Comparison of ENCODE assay signal across 8 cellular contexts in genomic region chr2:73920577-73921545, GRCh38. TPM values are rescaled to one million over a fixed set of nuclear protein-coding genes. Genes with fewer than 3 reads are reported as not detected.
A peak's percentile ranks its signal among the peaks of the same experiment; 100 is the strongest.
DNase-seq lines count a peak whose midpoint lies in the region; ATAC-seq and TF ChIP-seq lines count a peak whose summit lies in the region.

No MANE protein-coding gene starts in this region.

- peak overlapping the region; percentile 4 for H3K4me3 ChIP-seq in iPS-18a (ENCODE audit: low read length)
- no peak overlapping the region for H3K4me3 ChIP-seq in upper lobe of right lung

- CTCF ChIA-PET in activated CD4-positive, alpha-beta T cell treated with anti-CD3 and anti-CD28 coated beads for 36 hours (lab: Charles Lee): interaction anchor here (0.7 to 1.7 kb wide), 5 partner anchors 26 to 97 kb away, joined by 3 to 6 read pairs (median 4); no protein-coding TSS in a partner anchor

- DNase-seq in activated CD4-positive, alpha-beta T cell treated with anti-CD3 and anti-CD28 coated beads for 36 hours: peak; percentile 74
- DNase-seq in activated CD4-positive, alpha-beta T cell treated with anti-CD3 and anti-CD28 coated beads for 1 hour: no peak
- DNase-seq in NCI-H69 (lab: John Stamatoyannopoulos, UW) (peak; percentile 62), activated T-cell treated with anti-CD3 and anti-CD28 coated beads for 48 hours (ENCODE audit: low read depth) (peak; percentile 39), upper lobe of right lung (peak; percentile 75)
- no peak for DNase-seq in effector CD4-positive, alpha-beta T cell

- H3K36me3 ChIP-seq in iPS-18a (ENCODE audit: control insufficient read depth, low read depth, low read length) (no peaks in the 10 kb centered on the region), upper lobe of right lung (no peaks in the 10 kb centered on the region)

- no peak overlapping the region for H3K4me3 Mint-ChIP-seq in activated CD4-positive, alpha-beta T cell treated with anti-CD3 and anti-CD28 coated beads for 36 hours

- POLR2A ChIA-PET in activated CD4-positive, alpha-beta T cell treated with anti-CD3 and anti-CD28 coated beads for 36 hours (lab: Charles Lee): interaction anchor here (0.7 kb wide), 1 partner anchor 92 kb away, joined by 4 read pairs; no protein-coding TSS in a partner anchor

- peak; percentile 31 for TF ChIP-seq CTCF in upper lobe of right lung (IDR thresholded peaks at IDR 0.05)

- intact Hi-C loops in activated CD4-positive, alpha-beta T cell treated with anti-CD3 and anti-CD28 coated beads for 36 hours (cut with DNase I, micrococcal nuclease): loop anchor here in 1 of 2 experiments (10.0 kb wide), 1 partner anchor 686 kb away; the partner anchor contains the start of genes CCT7 and PRADC1
- intact Hi-C loops in upper lobe of right lung (cut with DNase I): no loop called here

- no peaks in the 10 kb centered on the region for H3K9me3 Mint-ChIP-seq in activated CD4-positive, alpha-beta T cell treated with anti-CD3 and anti-CD28 coated beads for 36 hours (ENCODE audit: low read depth)

- H3K27me3 ChIP-seq in iPS-18a (ENCODE audit: control insufficient read depth, insufficient read depth, low read length): peaks cover 5% of the 10 kb centered on the region
- no peaks in the 10 kb centered on the region for H3K27me3 ChIP-seq in upper lobe of right lung

- H3K4me1 Mint-ChIP-seq in activated CD4-positive, alpha-beta T cell treated with anti-CD3 and anti-CD28 coated beads for 36 hours: peaks cover 9% of the 10 kb centered on the region

- H3K9ac ChIP-seq in iPS-18a (ENCODE audit: low read length): no peak overlapping the region

- H3K9me3 ChIP-seq in iPS-18a (ENCODE audit: control insufficient read depth, low read depth, low read length) (no peaks in the 10 kb centered on the region), upper lobe of right lung (no peaks in the 10 kb centered on the region)

- H3K27ac Mint-ChIP-seq in activated CD4-positive, alpha-beta T cell treated with anti-CD3 and anti-CD28 coated beads for 36 hours: no peak overlapping the region

- no peaks in the 10 kb centered on the region for H3K36me3 Mint-ChIP-seq in activated CD4-positive, alpha-beta T cell treated with anti-CD3 and anti-CD28 coated beads for 36 hours (ENCODE audit: low read depth)

- peak; percentile 85 for ATAC-seq in activated CD4-positive, alpha-beta T cell treated with anti-CD3 and anti-CD28 coated beads for 36 hours
- peak; percentile 77 for ATAC-seq in upper lobe of right lung
- ATAC-seq in GM19023 (IDR thresholded peaks at IDR 0.05; ENCODE audit: unreplicated experiment): no peak

- H3K27ac ChIP-seq in iPS-18a (ENCODE audit: low read length) (no peak overlapping the region), upper lobe of right lung (no peak overlapping the region)

- H3K27me3 Mint-ChIP-seq in activated CD4-positive, alpha-beta T cell treated with anti-CD3 and anti-CD28 coated beads for 36 hours: no peaks in the 10 kb centered on the region

- peaks cover 3% of the 10 kb centered on the region for H3K4me1 ChIP-seq in iPS-18a (ENCODE audit: control insufficient read depth, low read depth, low read length)
- no peaks in the 10 kb centered on the region for H3K4me1 ChIP-seq in upper lobe of right lung

RNA-seq across cellular contexts. Expression of gene DGUOK, which starts 5.8 kb away (rescaled TPM):
- 100 to 1,000 TPM in 1 of 2 experiments, 10 to 100 TPM in 1; 97.6 to 119 TPM for total RNA-seq in activated CD4-positive, alpha-beta T cell treated with anti-CD3 and anti-CD28 coated beads for 36 hours
- 34.4 TPM for total RNA-seq in upper lobe of right lung

RNA-seq across cellular contexts. Expression of gene ACTG2, which starts 28.1 kb away (rescaled TPM):
- under 1 TPM in 1 of 2 experiments, not detected in 1; 0.14 TPM for total RNA-seq in activated CD4-positive, alpha-beta T cell treated with anti-CD3 and anti-CD28 coated beads for 36 hours
- 37.9 TPM for total RNA-seq in upper lobe of right lung

Comparison
In these comparisons a context has a peak if more than half of its experiments do, and no peak if none do; other contexts are left out.
1. DNase-seq: peak in activated CD4-positive, alpha-beta T cell treated with anti-CD3 and anti-CD28 coated beads for 36 hours (single experiment), NCI-H69 (single experiment), activated T-cell treated with anti-CD3 and anti-CD28 coated beads for 48 hours (single experiment) and upper lobe of right lung (single experiment); none in activated CD4-positive, alpha-beta T cell treated with anti-CD3 and anti-CD28 coated beads for 1 hour (single experiment) and effector CD4-positive, alpha-beta T cell (single experiment).
2. RNA of gene ACTG2, which starts 28.1 kb away (total RNA-seq): 37.9 TPM in upper lobe of right lung (single experiment); 0.14 TPM in activated CD4-positive, alpha-beta T cell treated with anti-CD3 and anti-CD28 coated beads for 36 hours; every median in the first group is over 10 times any median in the second.